ENCODE assay signal across 22 cellular contexts in the genomic region with DNA sequence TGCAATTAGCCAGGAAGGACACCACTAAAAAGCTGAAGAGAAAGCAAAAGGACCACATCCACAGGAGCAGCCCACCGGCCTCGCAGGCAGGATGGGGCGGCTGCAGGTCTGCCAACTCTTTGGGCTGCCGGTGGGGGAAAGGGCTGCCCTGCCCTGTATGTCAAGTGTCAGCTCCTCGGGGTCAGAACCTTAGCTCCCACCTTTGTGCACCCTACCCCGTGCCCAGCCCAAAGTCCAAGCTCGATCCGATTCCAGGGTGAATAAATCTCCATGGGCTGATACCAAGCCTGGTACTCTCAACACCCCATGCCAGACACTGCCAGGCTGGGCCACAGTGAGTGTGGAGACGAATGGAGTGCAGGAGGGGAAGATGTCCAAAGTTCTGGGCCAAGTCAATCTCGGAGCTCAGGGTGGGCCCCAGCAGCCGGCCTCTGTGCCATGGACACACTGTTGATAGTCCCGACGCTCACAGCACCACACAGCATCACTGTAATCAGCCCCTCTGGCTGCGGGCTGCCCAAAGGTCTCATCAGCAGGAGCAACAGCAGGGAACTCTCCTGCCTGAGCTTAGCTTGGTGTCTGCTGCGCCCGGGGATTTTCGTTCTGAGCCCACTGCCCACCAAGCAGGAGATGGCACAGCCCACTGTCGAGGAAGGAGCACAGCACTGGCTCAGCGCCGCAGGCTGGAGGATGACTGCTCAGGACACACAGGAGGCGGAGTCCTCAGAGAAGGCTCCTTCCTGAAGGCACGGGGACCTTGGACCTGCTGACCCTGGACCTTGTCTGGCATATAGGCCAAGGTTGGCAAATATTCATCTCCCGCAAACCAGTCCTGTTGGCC.
"Had no signal": no experiment of that assay in that cellular context is flagged by ENCODE, and none has a peak within 500 bp of the region (broad histone marks: within the 10 kb centered on the region; RNA-seq: fewer than 3 reads in every experiment).

No MANE protein-coding gene starts in this region.

- DNase-seq: activated B cell treated with CpG ODN at 0.5 μM for 24 hours; activated CD4-positive, alpha-beta T cell treated with anti-CD3 and anti-CD28 coated beads for 36 hours; activated CD4-positive, alpha-beta T cell treated with anti-CD3 and anti-CD28 coated beads, Interleukin-2, amount 50 U/mL, for 4 hours; activated naive CD4-positive, alpha-beta T cell treated with anti-CD3 and anti-CD28 coated beads for 36 hours; activated T-cell treated with anti-CD3 and anti-CD28 coated beads, Interleukin-2, amount 50 U/mL, for 4 hours; amygdala; effector CD4-positive, alpha-beta T cell; erythroblast; foreskin fibroblast; kidney; occipital lobe; sigmoid colon; stimulated activated CD4-positive, alpha-beta T cell treated with anti-CD3 and anti-CD28 coated beads, Interleukin-2, amount 100 ng/mL, for 48 hours; stimulated activated CD8-positive, alpha-beta memory T cell treated with anti-CD3 and anti-CD28 coated beads, Interleukin-4, amount 100 ng/mL, for 48 hours; stimulated activated naive B cell treated with anti-CD40 and anti-IgM and Interleukin-4, amounts not matched to agents 10 μg/mL and 1 μg/mL and 100 μg/mL, for 72 hours; T-helper 17 cell; testis; trophoblast cell; uterus had no signal

- H3K9me3 Mint-ChIP-seq: activated B cell treated with CpG ODN at 0.5 μM for 24 hours; activated naive CD4-positive, alpha-beta T cell treated with anti-CD3 and anti-CD28 coated beads for 36 hours; activated T-cell treated with anti-CD3 and anti-CD28 coated beads, Interleukin-2, amount 50 U/mL, for 4 hours; activated T-helper 2 cell treated with anti-CD3 and anti-CD28 coated beads, Interferon-gamma antibody, Interleukin-2, Interleukin-4, amounts not matched to agents 10 μg/mL and 5 μg/mL and 100 μg/mL, durations not matched to agents 14 hours and 24 hours and 36 hours; stimulated activated naive B cell treated with anti-CD40 and anti-IgM and Interleukin-4, amounts not matched to agents 10 μg/mL and 1 μg/mL and 100 μg/mL, for 72 hours had no signal

- FAIRE-seq: kidney had no signal

- H3K27ac ChIP-seq: cardiac muscle cell, sigmoid colon, testis, uterus had no signal

- H3K4me2 ChIP-seq: smooth muscle cell had no signal

- ATAC-seq: activated CD4-positive, alpha-beta T cell treated with anti-CD3 and anti-CD28 coated beads for 36 hours; activated T-cell treated with anti-CD3 and anti-CD28 coated beads, Interleukin-2, amount 50 U/mL, for 4 hours; stimulated activated naive B cell treated with anti-CD40 and anti-IgM and Interleukin-4, amounts not matched to agents 10 μg/mL and 1 μg/mL and 100 μg/mL, for 72 hours; T-helper 17 cell had no signal

- H3K4me3 Mint-ChIP-seq: activated B cell treated with CpG ODN at 0.5 μM for 24 hours; activated CD4-positive, alpha-beta T cell treated with anti-CD3 and anti-CD28 coated beads for 36 hours; activated naive CD4-positive, alpha-beta T cell treated with anti-CD3 and anti-CD28 coated beads for 36 hours; activated T-cell treated with anti-CD3 and anti-CD28 coated beads, Interleukin-2, amount 50 U/mL, for 4 hours; stimulated activated naive B cell treated with anti-CD40 and anti-IgM and Interleukin-4, amounts not matched to agents 10 μg/mL and 1 μg/mL and 100 μg/mL, for 72 hours; T-helper 17 cell had no signal

- H3K4me1 Mint-ChIP-seq: activated B cell treated with CpG ODN at 0.5 μM for 24 hours; activated CD4-positive, alpha-beta T cell treated with anti-CD3 and anti-CD28 coated beads for 36 hours; stimulated activated naive B cell treated with anti-CD40 and anti-IgM and Interleukin-4, amounts not matched to agents 10 μg/mL and 1 μg/mL and 100 μg/mL, for 72 hours had no signal

- H3K4me1 ChIP-seq: sigmoid colon, testis, uterus had no signal

- H3K27me3 ChIP-seq: cardiac muscle cell, testis, uterus had no signal

- H3K27ac Mint-ChIP-seq: activated B cell treated with CpG ODN at 0.5 μM for 24 hours; activated CD4-positive, alpha-beta T cell treated with anti-CD3 and anti-CD28 coated beads for 36 hours; activated naive CD4-positive, alpha-beta T cell treated with anti-CD3 and anti-CD28 coated beads for 36 hours; activated T-helper 2 cell treated with anti-CD3 and anti-CD28 coated beads, Interferon-gamma antibody, Interleukin-2, Interleukin-4, amounts not matched to agents 10 μg/mL and 5 μg/mL and 100 μg/mL, durations not matched to agents 14 hours and 24 hours and 36 hours; stimulated activated naive B cell treated with anti-CD40 and anti-IgM and Interleukin-4, amounts not matched to agents 10 μg/mL and 1 μg/mL and 100 μg/mL, for 72 hours; T-helper 17 cell had no signal

- H3K36me3 ChIP-seq: cardiac muscle cell, sigmoid colon, uterus had no signal

- H3K36me3 Mint-ChIP-seq: stimulated activated naive B cell treated with anti-CD40 and anti-IgM and Interleukin-4, amounts not matched to agents 10 μg/mL and 1 μg/mL and 100 μg/mL, for 72 hours had no signal

- H3K4me3 ChIP-seq: cardiac muscle cell, sigmoid colon, smooth muscle cell, testis, uterus had no signal
